Comparison of ENCODE assay signal across 3 cellular contexts in the genomic region with DNA sequence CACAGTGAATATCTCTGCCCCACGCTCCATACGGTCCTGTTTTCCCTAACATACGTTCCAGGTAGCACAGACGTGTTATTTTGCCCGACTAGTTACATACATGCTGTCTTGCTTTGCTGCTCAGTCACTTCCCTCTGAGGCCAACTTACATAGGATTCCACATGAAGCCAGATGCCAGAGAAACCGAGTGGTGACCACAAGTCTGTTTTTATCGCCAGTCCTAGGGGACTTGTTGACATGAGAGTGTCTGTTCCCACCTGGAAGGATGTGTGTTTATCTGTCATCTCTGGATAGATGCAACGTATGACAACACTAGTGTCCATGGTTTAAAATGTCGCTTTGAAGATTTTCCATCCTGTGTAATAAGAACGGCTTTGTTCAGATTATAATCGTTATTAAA.
TF ChIP-seq lines count a peak whose summit lies in the region.

No MANE protein-coding gene starts in this region.

TF ChIP-seq in SK-N-SH, 30 proteins besides CTCF, POLR2A, EP300 and RAD21 (continued from another document and continues in another):
- TF ChIP-seq, protein P1, sequence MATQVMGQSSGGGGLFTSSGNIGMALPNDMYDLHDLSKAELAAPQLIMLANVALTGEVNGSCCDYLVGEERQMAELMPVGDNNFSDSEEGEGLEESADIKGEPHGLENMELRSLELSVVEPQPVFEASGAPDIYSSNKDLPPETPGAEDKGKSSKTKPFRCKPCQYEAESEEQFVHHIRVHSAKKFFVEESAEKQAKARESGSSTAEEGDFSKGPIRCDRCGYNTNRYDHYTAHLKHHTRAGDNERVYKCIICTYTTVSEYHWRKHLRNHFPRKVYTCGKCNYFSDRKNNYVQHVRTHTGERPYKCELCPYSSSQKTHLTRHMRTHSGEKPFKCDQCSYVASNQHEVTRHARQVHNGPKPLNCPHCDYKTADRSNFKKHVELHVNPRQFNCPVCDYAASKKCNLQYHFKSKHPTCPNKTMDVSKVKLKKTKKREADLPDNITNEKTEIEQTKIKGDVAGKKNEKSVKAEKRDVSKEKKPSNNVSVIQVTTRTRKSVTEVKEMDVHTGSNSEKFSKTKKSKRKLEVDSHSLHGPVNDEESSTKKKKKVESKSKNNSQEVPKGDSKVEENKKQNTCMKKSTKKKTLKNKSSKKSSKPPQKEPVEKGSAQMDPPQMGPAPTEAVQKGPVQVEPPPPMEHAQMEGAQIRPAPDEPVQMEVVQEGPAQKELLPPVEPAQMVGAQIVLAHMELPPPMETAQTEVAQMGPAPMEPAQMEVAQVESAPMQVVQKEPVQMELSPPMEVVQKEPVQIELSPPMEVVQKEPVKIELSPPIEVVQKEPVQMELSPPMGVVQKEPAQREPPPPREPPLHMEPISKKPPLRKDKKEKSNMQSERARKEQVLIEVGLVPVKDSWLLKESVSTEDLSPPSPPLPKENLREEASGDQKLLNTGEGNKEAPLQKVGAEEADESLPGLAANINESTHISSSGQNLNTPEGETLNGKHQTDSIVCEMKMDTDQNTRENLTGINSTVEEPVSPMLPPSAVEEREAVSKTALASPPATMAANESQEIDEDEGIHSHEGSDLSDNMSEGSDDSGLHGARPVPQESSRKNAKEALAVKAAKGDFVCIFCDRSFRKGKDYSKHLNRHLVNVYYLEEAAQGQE (IDR thresholded peaks at IDR 0.05; ENCODE audit: low read depth, low read length), result no peak
- TF ChIP-seq, protein P2, sequence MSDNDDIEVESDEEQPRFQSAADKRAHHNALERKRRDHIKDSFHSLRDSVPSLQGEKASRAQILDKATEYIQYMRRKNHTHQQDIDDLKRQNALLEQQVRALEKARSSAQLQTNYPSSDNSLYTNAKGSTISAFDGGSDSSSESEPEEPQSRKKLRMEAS (IDR thresholded peaks at IDR 0.05; ENCODE audit: low read depth), result no peak
- TF ChIP-seq JUND (IDR thresholded peaks at IDR 0.05) (no peak), TEAD4 (IDR thresholded peaks at IDR 0.05; ENCODE audit: borderline replicate concordance, insufficient read depth) (no peak), EZH2phosphoT487 (IDR thresholded peaks at IDR 0.05; ENCODE audit: borderline replicate concordance, low read depth) (no peak), SIN3A (IDR thresholded peaks at IDR 0.05; ENCODE audit: borderline replicate concordance, low read depth, low read length) (no peak), GABPA (IDR thresholded peaks at IDR 0.05; ENCODE audit: low read depth) (no peak), SMC3 (IDR thresholded peaks at IDR 0.05; ENCODE audit: low read depth, low read length) (no peak), NRF1 (IDR thresholded peaks at IDR 0.05; ENCODE audit: low read depth, low read length) (no peak), CHD2 (IDR thresholded peaks at IDR 0.05; ENCODE audit: low read length, partially characterized antibody) (no peak), MXI1 (IDR thresholded peaks at IDR 0.05; ENCODE audit: low read depth, low read length) (no peak), RFX5 (IDR thresholded peaks at IDR 0.05; ENCODE audit: low read length) (no peak), ELF1 (IDR thresholded peaks at IDR 0.05) (no peak), MEF2A (IDR thresholded peaks at IDR 0.05; ENCODE audit: borderline replicate concordance, low read depth) (no peak)
- TF ChIP-seq, protein P3, sequence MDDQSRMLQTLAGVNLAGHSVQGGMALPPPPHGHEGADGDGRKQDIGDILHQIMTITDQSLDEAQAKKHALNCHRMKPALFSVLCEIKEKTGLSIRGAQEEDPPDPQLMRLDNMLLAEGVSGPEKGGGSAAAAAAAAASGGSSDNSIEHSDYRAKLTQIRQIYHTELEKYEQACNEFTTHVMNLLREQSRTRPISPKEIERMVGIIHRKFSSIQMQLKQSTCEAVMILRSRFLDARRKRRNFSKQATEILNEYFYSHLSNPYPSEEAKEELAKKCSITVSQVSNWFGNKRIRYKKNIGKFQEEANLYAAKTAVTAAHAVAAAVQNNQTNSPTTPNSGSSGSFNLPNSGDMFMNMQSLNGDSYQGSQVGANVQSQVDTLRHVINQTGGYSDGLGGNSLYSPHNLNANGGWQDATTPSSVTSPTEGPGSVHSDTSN (IDR thresholded peaks at IDR 0.05), result no peak
- TF ChIP-seq, protein P4, sequence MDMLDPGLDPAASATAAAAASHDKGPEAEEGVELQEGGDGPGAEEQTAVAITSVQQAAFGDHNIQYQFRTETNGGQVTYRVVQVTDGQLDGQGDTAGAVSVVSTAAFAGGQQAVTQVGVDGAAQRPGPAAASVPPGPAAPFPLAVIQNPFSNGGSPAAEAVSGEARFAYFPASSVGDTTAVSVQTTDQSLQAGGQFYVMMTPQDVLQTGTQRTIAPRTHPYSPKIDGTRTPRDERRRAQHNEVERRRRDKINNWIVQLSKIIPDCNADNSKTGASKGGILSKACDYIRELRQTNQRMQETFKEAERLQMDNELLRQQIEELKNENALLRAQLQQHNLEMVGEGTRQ (IDR thresholded peaks at IDR 0.05; ENCODE audit: borderline replicate concordance, low read depth, low read length), result no peak

TF ChIP-seq in SK-N-SH treated with all-trans-retinoic acid at 6 μM for 48 hours, 23 proteins besides CTCF, POLR2A, EP300 and RAD21 (continued from another document):
- TF ChIP-seq, protein P5, sequence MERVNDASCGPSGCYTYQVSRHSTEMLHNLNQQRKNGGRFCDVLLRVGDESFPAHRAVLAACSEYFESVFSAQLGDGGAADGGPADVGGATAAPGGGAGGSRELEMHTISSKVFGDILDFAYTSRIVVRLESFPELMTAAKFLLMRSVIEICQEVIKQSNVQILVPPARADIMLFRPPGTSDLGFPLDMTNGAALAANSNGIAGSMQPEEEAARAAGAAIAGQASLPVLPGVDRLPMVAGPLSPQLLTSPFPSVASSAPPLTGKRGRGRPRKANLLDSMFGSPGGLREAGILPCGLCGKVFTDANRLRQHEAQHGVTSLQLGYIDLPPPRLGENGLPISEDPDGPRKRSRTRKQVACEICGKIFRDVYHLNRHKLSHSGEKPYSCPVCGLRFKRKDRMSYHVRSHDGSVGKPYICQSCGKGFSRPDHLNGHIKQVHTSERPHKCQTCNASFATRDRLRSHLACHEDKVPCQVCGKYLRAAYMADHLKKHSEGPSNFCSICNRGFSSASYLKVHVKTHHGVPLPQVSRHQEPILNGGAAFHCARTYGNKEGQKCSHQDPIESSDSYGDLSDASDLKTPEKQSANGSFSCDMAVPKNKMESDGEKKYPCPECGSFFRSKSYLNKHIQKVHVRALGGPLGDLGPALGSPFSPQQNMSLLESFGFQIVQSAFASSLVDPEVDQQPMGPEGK (CRISPR knock-in tag; IDR thresholded peaks at IDR 0.05; ENCODE audit: borderline replicate concordance), result no peak
- TF ChIP-seq BACH2 (CRISPR knock-in tag; IDR thresholded peaks at IDR 0.05; ENCODE audit: borderline replicate concordance), result no peak
- TF ChIP-seq, protein P6, sequence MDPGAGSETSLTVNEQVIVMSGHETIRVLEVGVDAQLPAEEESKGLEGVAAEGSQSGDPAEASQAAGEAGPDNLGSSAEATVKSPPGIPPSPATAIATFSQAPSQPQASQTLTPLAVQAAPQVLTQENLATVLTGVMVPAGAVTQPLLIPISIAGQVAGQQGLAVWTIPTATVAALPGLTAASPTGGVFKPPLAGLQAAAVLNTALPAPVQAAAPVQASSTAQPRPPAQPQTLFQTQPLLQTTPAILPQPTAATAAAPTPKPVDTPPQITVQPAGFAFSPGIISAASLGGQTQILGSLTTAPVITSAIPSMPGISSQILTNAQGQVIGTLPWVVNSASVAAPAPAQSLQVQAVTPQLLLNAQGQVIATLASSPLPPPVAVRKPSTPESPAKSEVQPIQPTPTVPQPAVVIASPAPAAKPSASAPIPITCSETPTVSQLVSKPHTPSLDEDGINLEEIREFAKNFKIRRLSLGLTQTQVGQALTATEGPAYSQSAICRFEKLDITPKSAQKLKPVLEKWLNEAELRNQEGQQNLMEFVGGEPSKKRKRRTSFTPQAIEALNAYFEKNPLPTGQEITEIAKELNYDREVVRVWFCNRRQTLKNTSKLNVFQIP (CRISPR knock-in tag; IDR thresholded peaks at IDR 0.05; ENCODE audit: borderline replicate concordance, low read depth), result no peak
- no peak for TF ChIP-seq GLIS3 (CRISPR knock-in tag; IDR thresholded peaks at IDR 0.05)
- no peak for TF ChIP-seq ISL1 (CRISPR knock-in tag; IDR thresholded peaks at IDR 0.05)
- TF ChIP-seq TCF4 (CRISPR knock-in tag; IDR thresholded peaks at IDR 0.05; ENCODE audit: borderline replicate concordance), result no peak

TF ChIP-seq in GM23338, 12 proteins besides CTCF, POLR2A, EP300 and RAD21 (continued from another document):
- TF ChIP-seq, protein P1 (IDR thresholded peaks at IDR 0.05; ENCODE audit: unreplicated experiment), result no peak
